In genomic region chr16:65919977-65920376, GRCh38 we compare ENCODE assay signal across 22 cellular contexts.
DNase-seq lines count a peak whose midpoint lies in the region; ATAC-seq, FAIRE-seq and TF ChIP-seq lines count a peak whose summit lies in the region.
"Had no signal": no experiment of that assay in that cellular context is flagged by ENCODE, and none has a peak within 500 bp of the region (broad histone marks: within the 10 kb centered on the region; RNA-seq: fewer than 3 reads in every experiment).

No MANE protein-coding gene starts in this region.

- H3K9me3 Mint-ChIP-seq in CD4-positive, alpha-beta memory T cell = peaks cover 0 to 9% (median under 1%) of the 10 kb centered on the region in 8 donors

- in situ Hi-C loops in K562 (cut with MboI) = no loop called here

- H3F3A ChIP-seq in neural cell (ENCODE audit: insufficient read depth, low read length, poor library complexity, severe bottlenecking) = no peaks in the 10 kb centered on the region

- POLR2A ChIA-PET in K562 (lab: Yijun Ruan, JAX) = no interaction called here
- POLR2A ChIA-PET in CD4-positive, alpha-beta memory T cell (lab: Charles Lee; ENCODE audit: partially characterized antibody) = no interaction called here

- no TSS peak for BruUV-seq in K562 (replicated peaks; lab: Mats Ljungman, UMichigan)

- H3K4me1 ChIP-seq in K562 (replicated peaks in 1 of 2; ENCODE audit: control insufficient read depth in 2 of 2, insufficient read depth in 2 of 2, low read length in 2 of 2) = no peaks in the 10 kb centered on the region; a peak in 1 of 5 replicates
- H3K4me1 ChIP-seq in CD4-positive, alpha-beta memory T cell (ENCODE audit: insufficient read depth, low read length) = no peaks in the 10 kb centered on the region
- H3K4me1 ChIP-seq: BE2C, BLaER1, Caco-2 had no signal

- intact Hi-C loops in K562 (cut with micrococcal nuclease) = no loop called here
- intact Hi-C loops in CD4-positive, alpha-beta memory T cell (cut with micrococcal nuclease) = no loop called here

- H4K20me1 ChIP-seq in K562 (replicated peaks; ENCODE audit: control insufficient read depth, insufficient read depth, low read length) (no peaks in the 10 kb centered on the region), neural cell (ENCODE audit: insufficient read depth) (no peaks in the 10 kb centered on the region)
- H4K20me1 ChIP-seq: BLaER1 had no signal

- WGBS in K562 (ENCODE audit: insufficient coverage, low coverage, missing lambda C conversion rate) = 0% methylated on average over 6 of the region's 6 CpGs

- H3K9me2 ChIP-seq in neural cell (ENCODE audit: insufficient read depth, low read length) = no peaks in the 10 kb centered on the region

- H3K27ac ChIP-seq in K562 (ENCODE audit: extremely low read depth, low read depth, low read length) (no peak overlapping the region), neural cell (ENCODE audit: low read length) (peak overlapping the region; percentile 23)
- no peak overlapping the region for H3K27ac ChIP-seq in CD4-positive, alpha-beta memory T cell (ENCODE audit: low read depth, low read length)
- H3K27ac ChIP-seq: BLaER1 had no signal

- H3K4me3 Mint-ChIP-seq in CD4-positive, alpha-beta memory T cell = no peak overlapping the region
- H3K4me3 Mint-ChIP-seq: CD14-positive monocyte; CD4-positive, CD25-positive, alpha-beta regulatory T cell; CD8-positive, alpha-beta T cell had no signal

- H3K79me2 ChIP-seq in K562 (ENCODE audit: control insufficient read depth, insufficient read depth, low read length) (no peaks in the 10 kb centered on the region), neural cell (replicated peaks; ENCODE audit: insufficient read depth, low read length) (no peaks in the 10 kb centered on the region)

- H3K4me2 ChIP-seq in K562 (ENCODE audit: insufficient read depth, low read length) = no peak overlapping the region
- H3K4me2 ChIP-seq in neural cell (ENCODE audit: low read length) = no peak overlapping the region
- H3K4me2 ChIP-seq: BLaER1 had no signal

- H3K27me3 ChIP-seq in K562 (ENCODE audit: control insufficient read depth in 2 of 2, insufficient read depth in 2 of 2, low read length in 2 of 2) (peaks cover 0 to 6% of the 10 kb centered on the region in 2 experiments; a peak in 2 of 5 replicates), neural cell (ENCODE audit: insufficient read depth, low read depth, low read length) (no peaks in the 10 kb centered on the region)
- H3K27me3 ChIP-seq in CD4-positive, alpha-beta memory T cell (ENCODE audit: insufficient read depth, low read length) = no peaks in the 10 kb centered on the region
- H3K27me3 ChIP-seq: BE2C, BLaER1 had no signal

- no peak for TF ChIP-seq CTCF in K562 (IDR thresholded peaks at IDR 0.05 in 2 of 3, conservative IDR thresholded peaks at IDR 0.05 in 1 of 3; ENCODE audit: insufficient read depth in 2 of 3, low read depth in 1 of 3, low read length in 3 of 3)
- no peak for TF ChIP-seq CTCF in neural cell (IDR thresholded peaks at IDR 0.05; ENCODE audit: poor library complexity, severe bottlenecking)

- H3K4me1 Mint-ChIP-seq in CD4-positive, alpha-beta memory T cell = no peaks in the 10 kb centered on the region
- H3K4me1 Mint-ChIP-seq: CD14-positive monocyte; CD4-positive, CD25-positive, alpha-beta regulatory T cell had no signal

- DNase-seq in K562 (ENCODE audit: extremely low read depth in 1 of 4, low spot score in 3 of 4) (no peak), ecto neural progenitor cell (ENCODE audit: low spot score) (peak; percentile 29)
- no peak for DNase-seq in CD4-positive, alpha-beta memory T cell
- DNase-seq: 8988T; ACHN; BE2C; C1 segment of cervical spinal cord; Caco-2; Calu3; CD4-positive, CD25-positive, alpha-beta regulatory T cell; CD8-positive, alpha-beta T cell; DMS79 treated with DMSO at 0.1 percent for 48 hours; GF-D8 had no signal

- H3K4me3 ChIP-seq in K562 (no peak overlapping the region), neural cell (ENCODE audit: low read length) (no peak overlapping the region)
- H3K4me3 ChIP-seq in CD4-positive, alpha-beta memory T cell (ENCODE audit: low read length in 2 of 2) = no peak overlapping the region
- H3K4me3 ChIP-seq: BLaER1 had no signal

- TF ChIP-seq POLR2A in K562 (conservative IDR thresholded peaks at IDR 0.05) = no peak

- peaks cover 0 to 3% of the 10 kb centered on the region in 2 donors for H3K27me3 Mint-ChIP-seq in CD4-positive, alpha-beta memory T cell
- H3K27me3 Mint-ChIP-seq: CD4-positive, CD25-positive, alpha-beta regulatory T cell had no signal

- TF ChIP-seq EP300 in K562 (IDR thresholded peaks at IDR 0.05; ENCODE audit: low read length) (no peak), neural cell (conservative IDR thresholded peaks at IDR 0.05; ENCODE audit: poor library complexity, severe bottlenecking) (no peak)

- no peak for FAIRE-seq in K562 (lab: Jason Lieb, UNC)
- FAIRE-seq: A204.1, D721Med, G401.6, GM12891, GM19239 had no signal

- H3K9me1 ChIP-seq in K562 (ENCODE audit: control insufficient read depth, insufficient read depth, low read length) = no peaks in the 10 kb centered on the region

- ATAC-seq in K562 = no peak
- ATAC-seq in HG02884 (IDR thresholded peaks at IDR 0.05; ENCODE audit: unreplicated experiment) = no peak
- ATAC-seq: CD8-positive, alpha-beta T cell had no signal

- CTCF ChIA-PET in K562 (lab: Yijun Ruan, JAX; ENCODE audit: low intra/inter-chr PET ratio) = no interaction called here
- CTCF ChIA-PET in CD4-positive, alpha-beta memory T cell (lab: Charles Lee; ENCODE audit: partially characterized antibody) = no interaction called here

- TF ChIP-seq RAD21 in K562 (CRISPR knock-in tag; conservative IDR thresholded peaks at IDR 0.05 in 1 of 2, IDR thresholded peaks at IDR 0.05 in 1 of 2) = no peak
- TF ChIP-seq RAD21 in neural cell (conservative IDR thresholded peaks at IDR 0.05) = no peak

- H3K36me3 ChIP-seq in K562 (ENCODE audit: control insufficient read depth, insufficient read depth, low read length) (no peaks in the 10 kb centered on the region), neural cell (ENCODE audit: insufficient read depth, low read length) (no peaks in the 10 kb centered on the region)
- no peaks in the 10 kb centered on the region for H3K36me3 ChIP-seq in CD4-positive, alpha-beta memory T cell (ENCODE audit: insufficient read depth, low read length)
- H3K36me3 ChIP-seq: BE2C, BLaER1 had no signal

- H3K9me3 ChIP-seq in K562 (replicated peaks; ENCODE audit: control insufficient read depth, insufficient read depth, low read depth, low read length) = no peaks in the 10 kb centered on the region
- H3K9me3 ChIP-seq in neural cell (ENCODE audit: low read length) = no peaks in the 10 kb centered on the region
- H3K9me3 ChIP-seq in CD4-positive, alpha-beta memory T cell (ENCODE audit: control insufficient read depth in 1 of 2, low read length in 2 of 2) = no peaks in the 10 kb centered on the region
- H3K9me3 ChIP-seq: BE2C, Caco-2 had no signal

- no peak overlapping the region for H3K9ac ChIP-seq in K562 (ENCODE audit: insufficient read depth in 1 of 2, low read depth in 2 of 2, low read length in 2 of 2)
- no peak overlapping the region for H3K9ac ChIP-seq in neural cell (ENCODE audit: low read length)
- H3K9ac ChIP-seq: BLaER1 had no signal

- H3K36me3 Mint-ChIP-seq in CD4-positive, alpha-beta memory T cell = no peaks in the 10 kb centered on the region
- H3K36me3 Mint-ChIP-seq: CD14-positive monocyte; CD4-positive, CD25-positive, alpha-beta regulatory T cell; CD8-positive, alpha-beta T cell had no signal

- no peak overlapping the region for H2AFZ ChIP-seq in K562 (ENCODE audit: low read depth, low read length)
- no peak overlapping the region for H2AFZ ChIP-seq in neural cell (ENCODE audit: low read depth, low read length)

- H3K27ac Mint-ChIP-seq in CD4-positive, alpha-beta memory T cell = no peak overlapping the region
- H3K27ac Mint-ChIP-seq: CD14-positive monocyte; CD4-positive, CD25-positive, alpha-beta regulatory T cell; CD8-positive, alpha-beta T cell had no signal

TF ChIP-seq in K562, 482 proteins besides CTCF, POLR2A, EP300 and RAD21 (continues in another document):
- TF ChIP-seq NCOA4 (IDR thresholded peaks at IDR 0.05; ENCODE audit: partially characterized antibody) = no peak
- TF ChIP-seq BDP1 (IDR thresholded peaks at IDR 0.05; ENCODE audit: insufficient read depth, insufficient read length) = no peak
- TF ChIP-seq ZNF280B (CRISPR knock-in tag; IDR thresholded peaks at IDR 0.05) = no peak
- no peak for TF ChIP-seq EWSR1 (IDR thresholded peaks at IDR 0.05; ENCODE audit: borderline replicate concordance, low read depth, partially characterized antibody)
- TF ChIP-seq RBM25 (IDR thresholded peaks at IDR 0.05; ENCODE audit: low read depth, low read length, severe bottlenecking) = peak; percentile 78

TF ChIP-seq in neural cell, 6 proteins besides CTCF, POLR2A, EP300 and RAD21:
- TF ChIP-seq SMC3 (conservative IDR thresholded peaks at IDR 0.05; ENCODE audit: poor library complexity) = no peak
- no peak for TF ChIP-seq POLR2AphosphoS5 (IDR thresholded peaks at IDR 0.05)
- TF ChIP-seq REST (IDR thresholded peaks at IDR 0.05; ENCODE audit: borderline replicate concordance) = no peak
- no peak for TF ChIP-seq EZH2 (IDR thresholded peaks at IDR 0.05; ENCODE audit: borderline replicate concordance, insufficient read depth, low read length, poor library complexity, severe bottlenecking)
